Comparison of ENCODE assay signal across 8 cellular contexts in genomic region chr19:11378319-11379189, GRCh38. TPM values are rescaled to one million over a fixed set of nuclear protein-coding genes. Genes with fewer than 3 reads are reported as not detected.
DNase-seq lines count a peak whose midpoint lies in the region; ATAC-seq, FAIRE-seq and TF ChIP-seq lines count a peak whose summit lies in the region.

No MANE protein-coding gene starts in this region.

- intact Hi-C loops in activated T-helper 1 cell treated with anti-CD3 and anti-CD28 coated beads, Interleukin-12 subunit alpha, Interleukin-12 subunit beta, Interleukin-2, Interleukin-4 antibody, amounts not matched to agents 30 ng/mL and 10 ng/mL and 1 ng/mL, durations not matched to agents 14 hours and 24 hours and 36 hours (cut with micrococcal nuclease) = no loop called here
- intact Hi-C loops in left cardiac atrium (cut with DNase I) = loop anchor here in 1 of 2 donors (10.0 kb wide), 1 partner anchor 56 kb away; the partner anchor contains the start of genes ODAD3 and PRKCSH

- H3K9me3 Mint-ChIP-seq in activated T-helper 1 cell treated with anti-CD3 and anti-CD28 coated beads, Interleukin-12 subunit alpha, Interleukin-12 subunit beta, Interleukin-2, Interleukin-4 antibody, amounts not matched to agents 30 ng/mL and 10 ng/mL and 1 ng/mL, durations not matched to agents 14 hours and 24 hours and 36 hours = no peaks in the 10 kb centered on the region

- no peak overlapping the region for H3K4me3 ChIP-seq in LNCaP clone FGC (ENCODE audit: low read depth, low read length)

- peaks cover 7% of the 10 kb centered on the region for H3K27me3 Mint-ChIP-seq in activated T-helper 1 cell treated with anti-CD3 and anti-CD28 coated beads, Interleukin-12 subunit alpha, Interleukin-12 subunit beta, Interleukin-2, Interleukin-4 antibody, amounts not matched to agents 30 ng/mL and 10 ng/mL and 1 ng/mL, durations not matched to agents 14 hours and 24 hours and 36 hours (ENCODE audit: insufficient read depth)

- FAIRE-seq in urothelium cell line (lab: Jason Lieb, UNC) = no peak

- peak overlapping the region; percentile 64 for H3K4me3 Mint-ChIP-seq in activated T-helper 1 cell treated with anti-CD3 and anti-CD28 coated beads, Interleukin-12 subunit alpha, Interleukin-12 subunit beta, Interleukin-2, Interleukin-4 antibody, amounts not matched to agents 30 ng/mL and 10 ng/mL and 1 ng/mL, durations not matched to agents 14 hours and 24 hours and 36 hours

- peaks cover 19% of the 10 kb centered on the region for H3K36me3 Mint-ChIP-seq in activated T-helper 1 cell treated with anti-CD3 and anti-CD28 coated beads, Interleukin-12 subunit alpha, Interleukin-12 subunit beta, Interleukin-2, Interleukin-4 antibody, amounts not matched to agents 30 ng/mL and 10 ng/mL and 1 ng/mL, durations not matched to agents 14 hours and 24 hours and 36 hours (ENCODE audit: low read depth)

- ATAC-seq in left cardiac atrium = no peak
- ATAC-seq in GM21723 (IDR thresholded peaks at IDR 0.05; ENCODE audit: unreplicated experiment) = no peak

- H3K4me1 Mint-ChIP-seq in activated T-helper 1 cell treated with anti-CD3 and anti-CD28 coated beads, Interleukin-12 subunit alpha, Interleukin-12 subunit beta, Interleukin-2, Interleukin-4 antibody, amounts not matched to agents 30 ng/mL and 10 ng/mL and 1 ng/mL, durations not matched to agents 14 hours and 24 hours and 36 hours (ENCODE audit: low read depth) = peaks cover 36% of the 10 kb centered on the region

- TF ChIP-seq CTCF in LNCaP clone FGC (IDR thresholded peaks at IDR 0.05; ENCODE audit: control insufficient read depth, extremely low read depth, insufficient read depth) = peak; percentile 41

- H3K27ac Mint-ChIP-seq in activated T-helper 1 cell treated with anti-CD3 and anti-CD28 coated beads, Interleukin-12 subunit alpha, Interleukin-12 subunit beta, Interleukin-2, Interleukin-4 antibody, amounts not matched to agents 30 ng/mL and 10 ng/mL and 1 ng/mL, durations not matched to agents 14 hours and 24 hours and 36 hours = peak overlapping the region; percentile 84

- DNase-seq in NCI-H2227 (lab: John Stamatoyannopoulos, UW; ENCODE audit: unreplicated experiment) (peak; percentile 55), NCI-H2227 treated with DMSO at 0.1 percent for 48 hours (lab: John Stamatoyannopoulos, UW) (no peak), LNCaP clone FGC (ENCODE audit: low read depth) (peak; percentile 58), left cardiac atrium (peak; percentile 51), urothelium cell line (ENCODE audit: low spot score) (no peak)
- DNase-seq in activated T-helper 1 cell treated with anti-CD3 and anti-CD28 coated beads, Interleukin-12 subunit alpha, Interleukin-12 subunit beta, Interleukin-2, Interleukin-4 antibody, amounts not matched to agents 30 ng/mL and 10 ng/mL and 1 ng/mL, durations not matched to agents 14 hours and 24 hours and 36 hours (ENCODE audit: low spot score) = no peak
- DNase-seq in stimulated activated CD8-positive, alpha-beta memory T cell treated with anti-CD3 and anti-CD28 coated beads, Interleukin-4, amount 100 ng/mL, for 48 hours = peak; percentile 53

RNA-seq across cellular contexts. Expression of gene SWSAP1, which starts 4.1 kb away (rescaled TPM):
- 3.2 and 3.9 TPM in 2 replicates for total RNA-seq in activated T-helper 1 cell treated with anti-CD3 and anti-CD28 coated beads, Interleukin-12 subunit alpha, Interleukin-12 subunit beta, Interleukin-2, Interleukin-4 antibody, amounts not matched to agents 30 ng/mL and 10 ng/mL and 1 ng/mL, durations not matched to agents 14 hours and 24 hours and 36 hours
- total RNA-seq in left cardiac atrium = 1 to 10 TPM; 1.3 to 1.5 TPM

RNA-seq across cellular contexts. Expression of gene EPOR, which starts 5.6 kb away (rescaled TPM):
- 7.3 and 7.9 TPM in 2 replicates for total RNA-seq in activated T-helper 1 cell treated with anti-CD3 and anti-CD28 coated beads, Interleukin-12 subunit alpha, Interleukin-12 subunit beta, Interleukin-2, Interleukin-4 antibody, amounts not matched to agents 30 ng/mL and 10 ng/mL and 1 ng/mL, durations not matched to agents 14 hours and 24 hours and 36 hours
- total RNA-seq in left cardiac atrium = 1 to 10 TPM; 7.5 to 7.7 TPM

RNA-seq across cellular contexts. Expression of gene PLPPR2, which starts 23.3 kb away (rescaled TPM):
- 2.0 TPM in 2 replicates for total RNA-seq in activated T-helper 1 cell treated with anti-CD3 and anti-CD28 coated beads, Interleukin-12 subunit alpha, Interleukin-12 subunit beta, Interleukin-2, Interleukin-4 antibody, amounts not matched to agents 30 ng/mL and 10 ng/mL and 1 ng/mL, durations not matched to agents 14 hours and 24 hours and 36 hours
- total RNA-seq in left cardiac atrium = 10 to 100 TPM; 23.5 to 28.3 TPM

RNA-seq across cellular contexts. Expression of gene CCDC159, which starts 32.2 kb away (rescaled TPM):
- 10.7 and 14.4 TPM in 2 replicates for total RNA-seq in activated T-helper 1 cell treated with anti-CD3 and anti-CD28 coated beads, Interleukin-12 subunit alpha, Interleukin-12 subunit beta, Interleukin-2, Interleukin-4 antibody, amounts not matched to agents 30 ng/mL and 10 ng/mL and 1 ng/mL, durations not matched to agents 14 hours and 24 hours and 36 hours
- total RNA-seq in left cardiac atrium = 10 to 100 TPM; 16.4 to 20.0 TPM

RNA-seq across cellular contexts. Expression of gene TMEM205, which starts 32.5 kb away (rescaled TPM):
- total RNA-seq in activated T-helper 1 cell treated with anti-CD3 and anti-CD28 coated beads, Interleukin-12 subunit alpha, Interleukin-12 subunit beta, Interleukin-2, Interleukin-4 antibody, amounts not matched to agents 30 ng/mL and 10 ng/mL and 1 ng/mL, durations not matched to agents 14 hours and 24 hours and 36 hours = 26.6 and 31.2 TPM in 2 replicates
- total RNA-seq in left cardiac atrium = 10 to 100 TPM; 89.9 to 96.6 TPM

Comparison
In these comparisons a context has a peak if more than half of its experiments do, and no peak if none do; other contexts are left out.
1. DNase-seq: peak in NCI-H2227 (single experiment), LNCaP clone FGC (single experiment), left cardiac atrium (single experiment) and stimulated activated CD8-positive, alpha-beta memory T cell treated with anti-CD3 and anti-CD28 coated beads, Interleukin-4, amount 100 ng/mL, for 48 hours (single experiment); none in NCI-H2227 treated with DMSO at 0.1 percent for 48 hours (single experiment), activated T-helper 1 cell treated with anti-CD3 and anti-CD28 coated beads, Interleukin-12 subunit alpha, Interleukin-12 subunit beta, Interleukin-2, Interleukin-4 antibody, amounts not matched to agents 30 ng/mL and 10 ng/mL and 1 ng/mL, durations not matched to agents 14 hours and 24 hours and 36 hours (single experiment) and urothelium cell line (single experiment).